ENCODE assay signal across 15 cellular contexts in genomic region chr2:28674713-28675068, GRCh38.
DNase-seq lines count a peak whose midpoint lies in the region; ATAC-seq and TF ChIP-seq lines count a peak whose summit lies in the region.
"Had no signal": no experiment of that assay in that cellular context is flagged by ENCODE, and none has a peak within 500 bp of the region (broad histone marks: within the 10 kb centered on the region; RNA-seq: fewer than 3 reads in every experiment).

No MANE protein-coding gene starts in this region.

- H3K4me1 ChIP-seq in IMR-90 (ENCODE audit: control insufficient read depth, insufficient read depth, low read length) (peaks cover 19% of the 10 kb centered on the region), neural progenitor cell (peaks cover 10% of the 10 kb centered on the region), tibial artery (peaks cover 0 to 16% (median 3%) of the 10 kb centered on the region in 4 donors)

- intact Hi-C loops in IMR-90 (cut with micrococcal nuclease) (no loop called here), tibial artery (cut with DNase I; ENCODE audit: low total_unique reads) (loop anchor here (2.0 kb wide), 1 partner anchor 74 kb away; no protein-coding TSS in a partner anchor)

- in situ Hi-C loops in IMR-90 (cut with MboI; ENCODE audit: low sequenced_read_pairs) = no loop called here
- in situ Hi-C loops in brain microvascular endothelial cell (cut with HindIII; ENCODE audit: low pct_ligation_motif_present, low sequenced_read_pairs) = no loop called here

- H3K9me3 ChIP-seq in IMR-90 (ENCODE audit: control insufficient read depth, insufficient read depth, low read length) (0 out of 2 replicates have a peak, but pooled peaks cover 3% of the 10 kb centered on the region), neural progenitor cell (ENCODE audit: low read depth) (no peaks in the 10 kb centered on the region), tibial artery (no peaks in the 10 kb centered on the region)

- H4K91ac ChIP-seq in IMR-90 (ENCODE audit: insufficient read depth, low read depth, low read length) = peak overlapping the region; percentile 96

- WGBS in IMR-90 (ENCODE audit: extremely low coverage in 2 of 2, insufficient read length in 1 of 2), 2 experiments = no CpG with 5 or more reads among the region's 1 CpG

- peak overlapping the region; percentile 98 for H2BK120ac ChIP-seq in IMR-90 (ENCODE audit: low read depth, low read length)

- peak overlapping the region; percentile 96 for H2AK5ac ChIP-seq in IMR-90 (ENCODE audit: low read depth, low read length)

- ATAC-seq in IMR-90 (ENCODE audit: low read depth) (peak; percentile 51), GM21526 (IDR thresholded peaks at IDR 0.05; ENCODE audit: low FRiP score, unreplicated experiment) (no peak)

- H3K27ac ChIP-seq in IMR-90 (ENCODE audit: insufficient read depth, low read length) = peak overlapping the region; percentile 70
- H3K27ac ChIP-seq in brain microvascular endothelial cell = peak overlapping the region; percentile 25
- H3K27ac ChIP-seq in neural progenitor cell = no peak overlapping the region
- peak overlapping the region; percentile 9 to 34 for H3K27ac ChIP-seq in tibial artery
- H3K27ac ChIP-seq: KMS-11 had no signal

- H3K79me2 ChIP-seq in neural progenitor cell (ENCODE audit: low read depth) = no peaks in the 10 kb centered on the region

- no peaks in the 10 kb centered on the region for H3K36me3 ChIP-seq in IMR-90 (ENCODE audit: control insufficient read depth, insufficient read depth, low read length)
- H3K36me3 ChIP-seq in brain microvascular endothelial cell (replicated peaks) = no peaks in the 10 kb centered on the region
- no peaks in the 10 kb centered on the region for H3K36me3 ChIP-seq in neural progenitor cell
- no peaks in the 10 kb centered on the region for H3K36me3 ChIP-seq in tibial artery

- no peaks in the 10 kb centered on the region for H3F3A ChIP-seq in neural progenitor cell (ENCODE audit: low read depth)

- H3K27me3 ChIP-seq in IMR-90 (ENCODE audit: control insufficient read depth, insufficient read depth, low read length) (no peaks in the 10 kb centered on the region), brain microvascular endothelial cell (replicated peaks) (no peaks in the 10 kb centered on the region), neural progenitor cell (no peaks in the 10 kb centered on the region), tibial artery (no peaks in the 10 kb centered on the region)

- H3K79me1 ChIP-seq in IMR-90 (ENCODE audit: low read depth in 1 of 2, low read length in 2 of 2) = 0 out of 4 replicates have a peak, but pooled peaks cover 0 to 4% of the 10 kb centered on the region in 2 experiments

- no peak for TF ChIP-seq RAD21 in IMR-90 (IDR thresholded peaks at IDR 0.05; ENCODE audit: low read length)

- CTCF ChIA-PET in IMR-90 (lab: Yijun Ruan, JAX) = no interaction called here

- dilution Hi-C loops in IMR-90 (cut with HindIII; ENCODE audit: low sequenced_read_pairs, unreplicated experiment) = no loop called here

- H4K20me1 ChIP-seq in IMR-90 (ENCODE audit: insufficient read depth, low read length) = no peaks in the 10 kb centered on the region
- H4K20me1 ChIP-seq in neural progenitor cell (ENCODE audit: low read depth) = no peaks in the 10 kb centered on the region

- H2BK20ac ChIP-seq in IMR-90 (ENCODE audit: low read depth, low read length) = peak overlapping the region; percentile 99

- H2AFZ ChIP-seq in IMR-90 (replicated peaks; ENCODE audit: low read length, poor library complexity) (peak overlapping the region; percentile 58), neural progenitor cell (replicated peaks) (no peak overlapping the region)

- H3K14ac ChIP-seq in IMR-90 (replicated peaks; ENCODE audit: low read depth, low read length) = peak overlapping the region; percentile 87

- TF ChIP-seq CTCF in IMR-90 (conservative IDR thresholded peaks at IDR 0.05; ENCODE audit: low read depth, low read length) = no peak
- no peak for TF ChIP-seq CTCF in brain microvascular endothelial cell (IDR thresholded peaks at IDR 0.05; ENCODE audit: low read depth, low read length, missing control alignments)
- no peak for TF ChIP-seq CTCF in neural progenitor cell (IDR thresholded peaks at IDR 0.05)
- TF ChIP-seq CTCF in tibial artery (IDR thresholded peaks at IDR 0.05) = no peak

- peak overlapping the region; percentile 21 for H3K4me3 Mint-ChIP-seq in neural progenitor cell
- H3K4me3 Mint-ChIP-seq: CD14-positive monocyte, H9 had no signal

- peak overlapping the region; percentile 78 for H2BK5ac ChIP-seq in IMR-90 (ENCODE audit: low read depth, low read length, poor library complexity, severe bottlenecking)

- DNase-seq in IMR-90 (no peak), brain microvascular endothelial cell (no peak), neural progenitor cell (ENCODE audit: low spot score) (no peak), tibial artery (no peak), C1 segment of cervical spinal cord (lab: John Stamatoyannopoulos, UW) (no peak), NCI-H2227 (lab: John Stamatoyannopoulos, UW; ENCODE audit: unreplicated experiment) (no peak)
- DNase-seq: COR-L47, DMS53, H9, NCI-H1092 treated with DMSO at 0.1 percent for 48 hours, NCI-H1694, NCI-H446 had no signal

- peak overlapping the region; percentile 47 for H2AK9ac ChIP-seq in IMR-90 (replicated peaks; ENCODE audit: low read depth, low read length, poor library complexity)

- POLR2A ChIA-PET in IMR-90 (lab: Charles Lee; ENCODE audit: unreplicated experiment) = interaction anchor here (0.6 kb wide), 1 partner anchor 1473 kb away, joined by 11 read pairs; no protein-coding TSS in a partner anchor

- peaks cover 11% of the 10 kb centered on the region for H3K36me3 Mint-ChIP-seq in neural progenitor cell
- H3K36me3 Mint-ChIP-seq: CD14-positive monocyte had no signal

- peaks cover 23% of the 10 kb centered on the region for H3K27me3 Mint-ChIP-seq in neural progenitor cell (ENCODE audit: insufficient read depth, low read depth)

- H4K8ac ChIP-seq in IMR-90 (ENCODE audit: low read depth in 2 of 2, low read length in 2 of 2) = peak overlapping the region; percentile 51 to 89

- H3K23ac ChIP-seq in IMR-90 (ENCODE audit: low read depth, low read length) = peak overlapping the region; percentile 78

- peak overlapping the region; percentile 97 for H3K4ac ChIP-seq in IMR-90 (ENCODE audit: low read depth, low read length)

- peak overlapping the region; percentile 46 for H4K5ac ChIP-seq in IMR-90 (ENCODE audit: low read depth, low read length)

- H3K4me2 ChIP-seq in IMR-90 (ENCODE audit: low read depth, low read length) = peak overlapping the region; percentile 32; the same call in 1 of the 2 replicates
- no peak overlapping the region for H3K4me2 ChIP-seq in neural progenitor cell
- H3K4me2 ChIP-seq: KMS-11 had no signal

- peak overlapping the region; percentile 89; the same call in 2 of the 3 replicates for H2BK15ac ChIP-seq in IMR-90 (ENCODE audit: low read depth, low read length)

- peak overlapping the region; percentile 68 for H3K56ac ChIP-seq in IMR-90 (ENCODE audit: extremely low read depth, insufficient read depth, low read length)

- H3K18ac ChIP-seq in IMR-90 (ENCODE audit: low read depth, low read length) = peak overlapping the region; percentile 70

- H3K9me1 ChIP-seq in IMR-90 (ENCODE audit: insufficient read depth, low read length) = peaks cover 19% of the 10 kb centered on the region

- BruUV-seq in IMR-90 (replicated peaks; lab: Mats Ljungman, UMichigan) = no TSS peak

- H3K4me3 ChIP-seq in IMR-90 (ENCODE audit: insufficient read depth, low read depth, low read length) (no peak overlapping the region), brain microvascular endothelial cell (ENCODE audit: low read depth, low read length) (no peak overlapping the region), neural progenitor cell (no peak overlapping the region), tibial artery (no peak overlapping the region)

- H3K9ac ChIP-seq in IMR-90 (ENCODE audit: low read depth, low read length) (no peak overlapping the region), neural progenitor cell (no peak overlapping the region)
- H3K9ac ChIP-seq: KMS-11 had no signal

- H3K27ac Mint-ChIP-seq in neural progenitor cell = peak overlapping the region; percentile 72
- H3K27ac Mint-ChIP-seq: H9 had no signal

- H3K4me1 Mint-ChIP-seq in neural progenitor cell = peaks cover 45% of the 10 kb centered on the region

- TF ChIP-seq POLR2A in IMR-90 (IDR thresholded peaks at IDR 0.05; ENCODE audit: low read depth, low read length) = no peak

- peaks cover 22% of the 10 kb centered on the region for H3K9me3 Mint-ChIP-seq in neural progenitor cell

TF ChIP-seq in IMR-90, 13 proteins besides CTCF, POLR2A, EP300 and RAD21:
- TF ChIP-seq MXI1 (IDR thresholded peaks at IDR 0.05; ENCODE audit: borderline replicate concordance, low read depth, low read length) (no peak), RFX5 (IDR thresholded peaks at IDR 0.05; ENCODE audit: low read depth, low read length) (no peak), NFE2L2 (IDR thresholded peaks at IDR 0.05; ENCODE audit: low read depth, low read length) (no peak), RCOR1 (IDR thresholded peaks at IDR 0.05; ENCODE audit: insufficient replicate concordance, low read length) (no peak), MAZ (IDR thresholded peaks at IDR 0.05; ENCODE audit: borderline replicate concordance, low read depth, low read length) (no peak), ELK1 (IDR thresholded peaks at IDR 0.05; ENCODE audit: borderline replicate concordance, low read depth, low read length) (no peak), CHD1 (IDR thresholded peaks at IDR 0.05; ENCODE audit: low read depth, low read length) (no peak)
